20 cellular contexts compared by ENCODE assay signal in genomic region chr3:156132313-156132712, GRCh38. TPM values are rescaled to one million over a fixed set of nuclear protein-coding genes. Genes with fewer than 3 reads are reported as not detected.
DNase-seq lines count a peak whose midpoint lies in the region; ATAC-seq and TF ChIP-seq lines count a peak whose summit lies in the region.
"Had no signal": no experiment of that assay in that cellular context is flagged by ENCODE, and none has a peak within 500 bp of the region (broad histone marks: within the 10 kb centered on the region; RNA-seq: fewer than 3 reads in every experiment).

No MANE protein-coding gene starts in this region.

- WGBS in heart left ventricle, 4 donors = 50 to 72% (median 67%) methylated on average over 1 of the region's 1 CpG

- TF ChIP-seq POLR2A in heart left ventricle (IDR thresholded peaks at IDR 0.05) = no peak

- peak overlapping the region in 2 of 3 experiments; percentile 18 to 78 for H3K27ac Mint-ChIP-seq in nephron
- H3K27ac Mint-ChIP-seq: CD4-positive, CD25-positive, alpha-beta regulatory T cell; IgD-negative memory B cell had no signal

- no peaks in the 10 kb centered on the region for H3K36me3 Mint-ChIP-seq in nephron (ENCODE audit: low read depth)
- H3K36me3 Mint-ChIP-seq: CD4-positive, CD25-positive, alpha-beta regulatory T cell; IgD-negative memory B cell had no signal

- H3K4me3 Mint-ChIP-seq in nephron = peak overlapping the region in 1 of 3 experiments; percentile 49
- H3K4me3 Mint-ChIP-seq: CD4-positive, CD25-positive, alpha-beta regulatory T cell; IgD-negative memory B cell had no signal

- intact Hi-C loops in left ventricle myocardium inferior (cut with micrococcal nuclease) (no loop called here), heart left ventricle (cut with DNase I) (no loop called here)

- H3K4me1 Mint-ChIP-seq in nephron = peaks cover 14% of the 10 kb centered on the region
- H3K4me1 Mint-ChIP-seq: CD4-positive, CD25-positive, alpha-beta regulatory T cell; IgD-negative memory B cell had no signal

- H3K4me1 ChIP-seq in left ventricle myocardium inferior (no peaks in the 10 kb centered on the region), heart left ventricle (peaks cover 0 to 26% (median 0%) of the 10 kb centered on the region in 12 donors)

- no peaks in the 10 kb centered on the region for H3K27me3 Mint-ChIP-seq in nephron (ENCODE audit: low read depth)

- ATAC-seq in heart left ventricle = no peak
- ATAC-seq: HCT116, SK-N-SH treated with all-trans-retinoic acid at 6 μM for 48 hours had no signal

- H3K27ac ChIP-seq in left ventricle myocardium inferior (replicated peaks) = peak overlapping the region; percentile 23
- no peak overlapping the region for H3K27ac ChIP-seq in heart left ventricle
- H3K27ac ChIP-seq: GM23248, RWPE1 had no signal

- H3K9me3 ChIP-seq in left ventricle myocardium inferior (replicated peaks) = no peaks in the 10 kb centered on the region
- H3K9me3 ChIP-seq in heart left ventricle = no peaks in the 10 kb centered on the region

- no peaks in the 10 kb centered on the region for H3K27me3 ChIP-seq in left ventricle myocardium inferior (ENCODE audit: low read depth)
- no peaks in the 10 kb centered on the region for H3K27me3 ChIP-seq in heart left ventricle

- TF ChIP-seq CTCF in left ventricle myocardium inferior (IDR thresholded peaks at IDR 0.05; ENCODE audit: borderline replicate concordance) = no peak
- TF ChIP-seq CTCF in heart left ventricle (IDR thresholded peaks at IDR 0.05) = no peak
- no peak for TF ChIP-seq CTCF in nephron (IDR thresholded peaks at IDR 0.05; ENCODE audit: unreplicated experiment in 3 of 3)

- H3K4me3 ChIP-seq in left ventricle myocardium inferior = no peak overlapping the region
- H3K4me3 ChIP-seq in heart left ventricle = no peak overlapping the region
- H3K4me3 ChIP-seq: GM23248 had no signal

- H3K36me3 ChIP-seq in left ventricle myocardium inferior = no peaks in the 10 kb centered on the region
- H3K36me3 ChIP-seq in heart left ventricle = no peaks in the 10 kb centered on the region

- no peak for DNase-seq in left ventricle myocardium inferior
- DNase-seq in heart left ventricle = no peak
- DNase-seq in cerebellar cortex (ENCODE audit: low spot score) = peak; percentile 51
- DNase-seq in AML-193 (lab: John Stamatoyannopoulos, UW) = no peak
- DNase-seq in glomerular visceral epithelial cell (ENCODE audit: extremely low spot score) = no peak
- no peak for DNase-seq in activated T-cell treated with anti-CD3 and anti-CD28 coated beads for 4 hours
- DNase-seq: CD4-positive, CD25-positive, alpha-beta regulatory T cell; DMS79; GM23248; NCI-H1694; NCI-H2107; NCI-H226; NCI-H510A treated with DMSO at 0.1 percent for 48 hours; NCI-H748 treated with DMSO at 0.1 percent for 48 hours had no signal

- peaks cover 2% of the 10 kb centered on the region for H3K9me3 Mint-ChIP-seq in nephron
- H3K9me3 Mint-ChIP-seq: CD4-positive, CD25-positive, alpha-beta regulatory T cell; IgD-negative memory B cell had no signal

RNA-seq across cellular contexts. Expression of gene KCNAB1, which starts 11.9 kb away (rescaled TPM):
- total RNA-seq in left ventricle myocardium inferior (2.4 TPM), heart left ventricle (1 to 10 TPM; 1.8 to 3.5 (median 2.6) TPM)
- polyA plus RNA-seq in heart left ventricle = 1 to 10 TPM; 1.1 to 2.0 TPM
- total RNA-seq: GM23248 had no signal
- polyA plus RNA-seq: BJ had no signal
